ENCODE assay signal across 8 cellular contexts in genomic region chr1:45583666-45584350, GRCh38. TPM values are rescaled to one million over a fixed set of nuclear protein-coding genes. Genes with fewer than 3 reads are reported as not detected.
DNase-seq lines count a peak whose midpoint lies in the region; ATAC-seq, FAIRE-seq and TF ChIP-seq lines count a peak whose summit lies in the region.

Gene NASP (plus strand): TSS chr1:45584041. CDS start chr1:45584147, 106 bp downstream.

- no peaks in the 10 kb centered on the region for H3K9me2 ChIP-seq in neural cell (ENCODE audit: insufficient read depth, low read length)

- H3K9me3 ChIP-seq in RWPE2 (ENCODE audit: severe bottlenecking) (no peaks in the 10 kb centered on the region), neural cell (ENCODE audit: low read length) (no peaks in the 10 kb centered on the region)

- DNase-seq in H7 = peak; percentile 94
- peak; percentile 83 for DNase-seq in M059J (ENCODE audit: low read depth)
- DNase-seq in RWPE2 (ENCODE audit: low spot score) = peak; percentile 87
- DNase-seq in activated effector memory CD4-positive, alpha-beta T cell treated with Interleukin-2 at 50 U/mL for 16 hours = peak; percentile 91
- DNase-seq in fibroblast of the aortic adventitia (ENCODE audit: low read depth) = peak; percentile 79
- DNase-seq in stimulated activated naive CD8-positive, alpha-beta T cell treated with anti-CD3 and anti-CD28 coated beads, Interleukin-15, amount 100 ng/mL, for 72 hours = peak; percentile 93 to 96

- H3K4me3 ChIP-seq in H7 (ENCODE audit: insufficient read depth, low read depth, low read length) (peak within 1 kb of the TSS; percentile 100), RWPE2 (ENCODE audit: severe bottlenecking) (peak within 1 kb of the TSS; percentile 75), fibroblast of the aortic adventitia (ENCODE audit: low read depth, low read length) (peak within 1 kb of the TSS; percentile 81), neural cell (ENCODE audit: low read length) (peak within 1 kb of the TSS; percentile 86)

- H3F3A ChIP-seq in neural cell (ENCODE audit: insufficient read depth, low read length, poor library complexity, severe bottlenecking) = no peaks in the 10 kb centered on the region

- peak within 1 kb of the TSS; percentile 98 to 100 for H3K27ac Mint-ChIP-seq in stimulated activated naive CD8-positive, alpha-beta T cell treated with anti-CD3 and anti-CD28 coated beads, Interleukin-15, amount 100 ng/mL, for 72 hours

- TF ChIP-seq RAD21 in neural cell (conservative IDR thresholded peaks at IDR 0.05) = no peak

- peaks cover 2% of the 10 kb centered on the region for H4K20me1 ChIP-seq in neural cell (ENCODE audit: insufficient read depth)

- peak within 1 kb of the TSS; percentile 72 for H3K4me2 ChIP-seq in neural cell (ENCODE audit: low read length)

- H3K9me3 Mint-ChIP-seq in stimulated activated naive CD8-positive, alpha-beta T cell treated with anti-CD3 and anti-CD28 coated beads, Interleukin-15, amount 100 ng/mL, for 72 hours = no peaks in the 10 kb centered on the region

- peak within 1 kb of the TSS; percentile 90 to 99 for H3K4me3 Mint-ChIP-seq in stimulated activated naive CD8-positive, alpha-beta T cell treated with anti-CD3 and anti-CD28 coated beads, Interleukin-15, amount 100 ng/mL, for 72 hours

- TF ChIP-seq CTCF in RWPE2 (IDR thresholded peaks at IDR 0.05; ENCODE audit: poor library complexity, severe bottlenecking) = no peak
- no peak for TF ChIP-seq CTCF in fibroblast of the aortic adventitia (IDR thresholded peaks at IDR 0.05; ENCODE audit: insufficient read depth, low read length)
- TF ChIP-seq CTCF in neural cell (IDR thresholded peaks at IDR 0.05; ENCODE audit: poor library complexity, severe bottlenecking) = no peak

- H2AFZ ChIP-seq in neural cell (ENCODE audit: low read depth, low read length) = peak within 1 kb of the TSS; percentile 99

- H3K79me2 ChIP-seq in neural cell (replicated peaks; ENCODE audit: insufficient read depth, low read length) = peaks cover 31% of the 10 kb centered on the region

- FAIRE-seq in G401.6 (lab: Jason Lieb, UNC) = peak; percentile 37

- peak; percentile 32 for TF ChIP-seq EP300 in neural cell (conservative IDR thresholded peaks at IDR 0.05; ENCODE audit: poor library complexity, severe bottlenecking)

- peak; percentile 62 for ATAC-seq in RWPE2 (ENCODE audit: low read depth)
- peak; percentile 80 for ATAC-seq in stimulated activated naive CD8-positive, alpha-beta T cell treated with anti-CD3 and anti-CD28 coated beads, Interleukin-15, amount 100 ng/mL, for 72 hours

- no peaks in the 10 kb centered on the region for H3K27me3 ChIP-seq in H7 (ENCODE audit: control insufficient read depth, insufficient read depth, low read length)
- H3K27me3 ChIP-seq in RWPE2 (ENCODE audit: insufficient read depth, poor library complexity, severe bottlenecking) = no peaks in the 10 kb centered on the region
- H3K27me3 ChIP-seq in neural cell (ENCODE audit: insufficient read depth, low read depth, low read length) = no peaks in the 10 kb centered on the region

- H3K36me3 ChIP-seq in H7 (replicated peaks; ENCODE audit: control insufficient read depth, insufficient read depth, low read length) = peaks cover 3% of the 10 kb centered on the region
- peaks cover 8% of the 10 kb centered on the region for H3K36me3 ChIP-seq in RWPE2 (ENCODE audit: low read depth)
- H3K36me3 ChIP-seq in neural cell (ENCODE audit: insufficient read depth, low read length) = no peaks in the 10 kb centered on the region

- H3K4me1 ChIP-seq in RWPE2 (ENCODE audit: insufficient read depth, poor library complexity, severe bottlenecking) = no peaks in the 10 kb centered on the region

- peaks cover 42% of the 10 kb centered on the region for H3K4me1 Mint-ChIP-seq in stimulated activated naive CD8-positive, alpha-beta T cell treated with anti-CD3 and anti-CD28 coated beads, Interleukin-15, amount 100 ng/mL, for 72 hours

- H3K27ac ChIP-seq in RWPE2 (ENCODE audit: poor library complexity, severe bottlenecking) = peak within 1 kb of the TSS; percentile 73
- H3K27ac ChIP-seq in neural cell (ENCODE audit: low read length) = peak within 1 kb of the TSS; percentile 93

- H3K27me3 Mint-ChIP-seq in stimulated activated naive CD8-positive, alpha-beta T cell treated with anti-CD3 and anti-CD28 coated beads, Interleukin-15, amount 100 ng/mL, for 72 hours = no peaks in the 10 kb centered on the region

- H3K9ac ChIP-seq in neural cell (ENCODE audit: low read length) = peak within 1 kb of the TSS; percentile 96

TF ChIP-seq in neural cell, 6 proteins besides CTCF, POLR2A, EP300 and RAD21:
- peak; percentile 19 for TF ChIP-seq SMC3 (conservative IDR thresholded peaks at IDR 0.05; ENCODE audit: poor library complexity)
- TF ChIP-seq EZH2 (IDR thresholded peaks at IDR 0.05; ENCODE audit: borderline replicate concordance, insufficient read depth, low read length, poor library complexity, severe bottlenecking) = no peak
- TF ChIP-seq POLR2AphosphoS5 (IDR thresholded peaks at IDR 0.05) = peak; percentile 94
- TF ChIP-seq REST (IDR thresholded peaks at IDR 0.05; ENCODE audit: borderline replicate concordance) = peak; percentile 81
- TF ChIP-seq TAF1 (IDR thresholded peaks at IDR 0.05; ENCODE audit: low read depth) = peak; percentile 88
- TF ChIP-seq MXI1 (conservative IDR thresholded peaks at IDR 0.05; ENCODE audit: poor library complexity, severe bottlenecking) = peak; percentile 44

RNA-seq across cellular contexts. Expression of gene NASP, which starts in this region (rescaled TPM):
- 205 and 261 TPM in 2 replicates for total RNA-seq in H7 (2014; rRNA removed; shearing (Covaris generic))
- total RNA-seq in M059J (2014; rRNA removed; shearing (Covaris generic)) = 104 and 120 TPM in 2 replicates
- 57.1 and 118 TPM in 2 replicates for total RNA-seq in fibroblast of the aortic adventitia (ENCODE audit: low replicate concordance)
- 177 and 179 TPM in 2 replicates for polyA plus RNA-seq in neural cell
- polyA minus RNA-seq in neural cell = 98.1 and 113 TPM in 2 replicates

Comparison
In these comparisons a context has a peak if more than half of its experiments do, and no peak if none do; other contexts are left out.
1. Peak in every context shown above with its lines: DNase-seq, ATAC-seq, H3K4me3 ChIP-seq and H3K27ac ChIP-seq.